ENCODE assay signal across 13 cellular contexts in genomic region chr6:56730663-56731529, GRCh38.
DNase-seq lines count a peak whose midpoint lies in the region; ATAC-seq, FAIRE-seq and TF ChIP-seq lines count a peak whose summit lies in the region.
"Had no signal": no experiment of that assay in that cellular context is flagged by ENCODE, and none has a peak within 500 bp of the region (broad histone marks: within the 10 kb centered on the region; RNA-seq: fewer than 3 reads in every experiment).

No MANE protein-coding gene starts in this region.

- peak overlapping the region; percentile 77 for H3K4me2 ChIP-seq in keratinocyte (ENCODE audit: control insufficient read depth, extremely low read depth, insufficient read depth, low read depth, low read length)

- TF ChIP-seq POLR2A in vagina (IDR thresholded peaks at IDR 0.05), result no peak

- H3K4me1 ChIP-seq in keratinocyte (ENCODE audit: control insufficient read depth, extremely low read depth, insufficient read depth, low read length), result peaks cover 34% of the 10 kb centered on the region
- H3K4me1 ChIP-seq in vagina, result peaks cover 26% of the 10 kb centered on the region

- DNase-seq in Right ventricle myocardium superior, result no peak
- no peak for DNase-seq in cardiac septum (ENCODE audit: low spot score)
- peak; percentile 39 for DNase-seq in brain microvascular endothelial cell
- no peak for DNase-seq in keratinocyte (ENCODE audit: low read depth, low spot score)
- no peak for DNase-seq in vagina (ENCODE audit: extremely low spot score in 2 of 2)
- no peak for DNase-seq in activated CD8-positive, alpha-beta memory T cell treated with anti-CD3 and anti-CD28 coated beads, Interleukin-2, amount 50 U/mL, for 48 hours
- DNase-seq in NCI-H526 (lab: John Stamatoyannopoulos, UW), result no peak
- DNase-seq in activated naive CD4-positive, alpha-beta T cell treated with anti-CD3 and anti-CD28 coated beads, Interleukin-2, amount 50 U/mL, for 72 hours (ENCODE audit: low spot score in 2 of 2), result no peak
- DNase-seq: activated naive CD8-positive, alpha-beta T cell treated with anti-CD3 and anti-CD28 coated beads, Interleukin-2, amount 10 ng/mL, durations not matched to agents 7 days and 5 days had no signal

- peak; percentile 58 for ATAC-seq in Right ventricle myocardium superior (ENCODE audit: poor library complexity)
- ATAC-seq in activated naive CD4-positive, alpha-beta T cell treated with anti-CD3 and anti-CD28 coated beads, Interleukin-2, amount 50 U/mL, for 72 hours, result no peak
- ATAC-seq: activated CD4-positive, CD25-positive, alpha-beta regulatory T cell treated with anti-CD3 and anti-CD28 coated beads, Interleukin-2, amount 50 U/mL, for 24 hours; natural killer cell treated with Interleukin-12 subunit alpha and Interleukin-12 subunit beta and Interleukin-15 and Interleukin-18, amount 100 ng/mL, for 72 hours had no signal

- no peaks in the 10 kb centered on the region for H3K36me3 ChIP-seq in brain microvascular endothelial cell (replicated peaks)
- no peaks in the 10 kb centered on the region for H3K36me3 ChIP-seq in keratinocyte (ENCODE audit: control insufficient read depth in 2 of 2, extremely low read depth in 1 of 2, insufficient read depth in 2 of 2, low read length in 2 of 2)
- H3K36me3 ChIP-seq in vagina, result no peaks in the 10 kb centered on the region

- in situ Hi-C loops in brain microvascular endothelial cell (cut with HindIII; ENCODE audit: low pct_ligation_motif_present, low sequenced_read_pairs), result no loop called here

- intact Hi-C loops in Right ventricle myocardium superior (cut with DNase I), result no loop called here
- intact Hi-C loops in cardiac septum (cut with DNase I), result no loop called here
- intact Hi-C loops in vagina (cut with DNase I), result no loop called here

- peak overlapping the region; percentile 16 for H3K9ac ChIP-seq in keratinocyte (ENCODE audit: control insufficient read depth, extremely low read depth, insufficient read depth, low read length)

- H3K27ac Mint-ChIP-seq in activated naive CD4-positive, alpha-beta T cell treated with anti-CD3 and anti-CD28 coated beads, Interleukin-2, amount 50 U/mL, for 72 hours, result no peak overlapping the region
- H3K27ac Mint-ChIP-seq: activated naive CD8-positive, alpha-beta T cell treated with anti-CD3 and anti-CD28 coated beads, Interleukin-2, amount 10 ng/mL, durations not matched to agents 7 days and 5 days; B cell; natural killer cell treated with Interleukin-12 subunit alpha and Interleukin-12 subunit beta and Interleukin-15 and Interleukin-18, amount 100 ng/mL, for 72 hours; type B pancreatic cell had no signal

- no peaks in the 10 kb centered on the region for H3K9me3 Mint-ChIP-seq in activated naive CD4-positive, alpha-beta T cell treated with anti-CD3 and anti-CD28 coated beads, Interleukin-2, amount 50 U/mL, for 72 hours
- H3K9me3 Mint-ChIP-seq: activated naive CD8-positive, alpha-beta T cell treated with anti-CD3 and anti-CD28 coated beads, Interleukin-2, amount 10 ng/mL, durations not matched to agents 7 days and 5 days; natural killer cell treated with Interleukin-12 subunit alpha and Interleukin-12 subunit beta and Interleukin-15 and Interleukin-18, amount 100 ng/mL, for 72 hours; type B pancreatic cell had no signal

- H3K27ac ChIP-seq in brain microvascular endothelial cell, result peak overlapping the region; percentile 84
- H3K27ac ChIP-seq in keratinocyte (ENCODE audit: control insufficient read depth, insufficient read depth, low read length), result peak overlapping the region; percentile 75
- peak overlapping the region; percentile 25 for H3K27ac ChIP-seq in vagina

- H3K36me3 Mint-ChIP-seq in activated naive CD4-positive, alpha-beta T cell treated with anti-CD3 and anti-CD28 coated beads, Interleukin-2, amount 50 U/mL, for 72 hours, result no peaks in the 10 kb centered on the region
- H3K36me3 Mint-ChIP-seq: activated naive CD8-positive, alpha-beta T cell treated with anti-CD3 and anti-CD28 coated beads, Interleukin-2, amount 10 ng/mL, durations not matched to agents 7 days and 5 days; natural killer cell treated with Interleukin-12 subunit alpha and Interleukin-12 subunit beta and Interleukin-15 and Interleukin-18, amount 100 ng/mL, for 72 hours; type B pancreatic cell had no signal

- TF ChIP-seq CTCF in brain microvascular endothelial cell (IDR thresholded peaks at IDR 0.05; ENCODE audit: low read depth, low read length, missing control alignments) (no peak), keratinocyte (optimal IDR thresholded peaks at IDR 0.05 in 1 of 3, IDR thresholded peaks at IDR 0.05 in 1 of 3, conservative IDR thresholded peaks at IDR 0.05 in 1 of 3; ENCODE audit: extremely low read depth in 1 of 3, insufficient read depth in 2 of 3, low read length in 3 of 3) (no peak), vagina (IDR thresholded peaks at IDR 0.05) (no peak)

- dilution Hi-C loops in keratinocyte (cut with MboI; ENCODE audit: extremely low pct_ligation_motif_present, low sequenced_read_pairs), result no loop called here

- peak overlapping the region; percentile 42 for H2AFZ ChIP-seq in keratinocyte (ENCODE audit: control insufficient read depth, low read length)

- H3K9me1 ChIP-seq in keratinocyte (ENCODE audit: control insufficient read depth, extremely low read depth, insufficient read depth, low read length), result no peaks in the 10 kb centered on the region

- H3K79me2 ChIP-seq in keratinocyte (ENCODE audit: control insufficient read depth, insufficient read depth, low read length), result no peaks in the 10 kb centered on the region

- no peaks in the 10 kb centered on the region for H3K27me3 ChIP-seq in brain microvascular endothelial cell (replicated peaks)
- no peaks in the 10 kb centered on the region for H3K27me3 ChIP-seq in keratinocyte (ENCODE audit: control insufficient read depth, extremely low read depth, insufficient read depth, low read length)
- no peaks in the 10 kb centered on the region for H3K27me3 ChIP-seq in vagina

- FAIRE-seq in keratinocyte (lab: Jason Lieb, UNC), result peak; percentile 56

- no peaks in the 10 kb centered on the region for H4K20me1 ChIP-seq in keratinocyte (ENCODE audit: control insufficient read depth, extremely low read depth, insufficient read depth, low read length)

- no peaks in the 10 kb centered on the region for H3K9me3 ChIP-seq in keratinocyte (ENCODE audit: control insufficient read depth, low read depth, low read length)
- no peaks in the 10 kb centered on the region for H3K9me3 ChIP-seq in vagina

- no peak overlapping the region for H3K4me3 ChIP-seq in brain microvascular endothelial cell (ENCODE audit: low read depth, low read length)
- H3K4me3 ChIP-seq in keratinocyte (ENCODE audit: control insufficient read depth in 2 of 3, extremely low read depth in 1 of 3, insufficient read depth in 2 of 3, low read depth in 1 of 3, low read length in 3 of 3), result peak overlapping the region in 2 of 3 experiments; percentile 24 to 40
- H3K4me3 ChIP-seq in vagina, result no peak overlapping the region

Comparison
In these comparisons a context has a peak if more than half of its experiments do, and no peak if none do; other contexts are left out.
1. H3K27ac ChIP-seq: peak in every context shown above with its lines; median percentile 84 in brain microvascular endothelial cell; 75 in keratinocyte; 25 in vagina.
2. H3K4me3 ChIP-seq: peak in keratinocyte (2 of 3); none in brain microvascular endothelial cell (single experiment) and vagina (0 of 2).